1 cellular context compared by ENCODE assay signal in genomic region chr1:35268282-35269189, GRCh38.
TF ChIP-seq lines count a peak whose summit lies in the region.

Gene ZMYM4, plus strand, starts transcription at chr1:35268709. Its CDS starts 338 bp downstream, at chr1:35269047.

TF ChIP-seq in K562, 482 proteins besides CTCF, POLR2A, EP300 and RAD21 (continued from another document and continues in another):
- TF ChIP-seq, protein P1, sequence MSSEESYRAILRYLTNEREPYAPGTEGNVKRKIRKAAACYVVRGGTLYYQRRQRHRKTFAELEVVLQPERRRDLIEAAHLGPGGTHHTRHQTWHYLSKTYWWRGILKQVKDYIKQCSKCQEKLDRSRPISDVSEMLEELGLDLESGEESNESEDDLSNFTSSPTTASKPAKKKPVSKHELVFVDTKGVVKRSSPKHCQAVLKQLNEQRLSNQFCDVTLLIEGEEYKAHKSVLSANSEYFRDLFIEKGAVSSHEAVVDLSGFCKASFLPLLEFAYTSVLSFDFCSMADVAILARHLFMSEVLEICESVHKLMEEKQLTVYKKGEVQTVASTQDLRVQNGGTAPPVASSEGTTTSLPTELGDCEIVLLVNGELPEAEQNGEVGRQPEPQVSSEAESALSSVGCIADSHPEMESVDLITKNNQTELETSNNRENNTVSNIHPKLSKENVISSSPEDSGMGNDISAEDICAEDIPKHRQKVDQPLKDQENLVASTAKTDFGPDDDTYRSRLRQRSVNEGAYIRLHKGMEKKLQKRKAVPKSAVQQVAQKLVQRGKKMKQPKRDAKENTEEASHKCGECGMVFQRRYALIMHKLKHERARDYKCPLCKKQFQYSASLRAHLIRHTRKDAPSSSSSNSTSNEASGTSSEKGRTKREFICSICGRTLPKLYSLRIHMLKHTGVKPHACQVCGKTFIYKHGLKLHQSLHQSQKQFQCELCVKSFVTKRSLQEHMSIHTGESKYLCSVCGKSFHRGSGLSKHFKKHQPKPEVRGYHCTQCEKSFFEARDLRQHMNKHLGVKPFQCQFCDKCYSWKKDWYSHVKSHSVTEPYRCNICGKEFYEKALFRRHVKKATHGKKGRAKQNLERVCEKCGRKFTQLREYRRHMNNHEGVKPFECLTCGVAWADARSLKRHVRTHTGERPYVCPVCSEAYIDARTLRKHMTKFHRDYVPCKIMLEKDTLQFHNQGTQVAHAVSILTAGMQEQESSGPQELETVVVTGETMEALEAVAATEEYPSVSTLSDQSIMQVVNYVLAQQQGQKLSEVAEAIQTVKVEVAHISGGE (CRISPR knock-in tag; IDR thresholded peaks at IDR 0.05), result peak in 1 of 3 experiments; percentile 53; a peak in 1 of 6 replicates
- TF ChIP-seq ARHGAP35 (IDR thresholded peaks at IDR 0.05; ENCODE audit: partially characterized antibody) (no peak), SMAD3 (CRISPR knock-in tag; conservative IDR thresholded peaks at IDR 0.05) (no peak), SIN3A (IDR thresholded peaks at IDR 0.05; ENCODE audit: borderline replicate concordance in 2 of 2, control insufficient read depth in 1 of 2, low read depth in 2 of 2, low read length in 2 of 2) (peak; percentile 68 to 81; a peak in 2 of 4 replicates), POLR2AphosphoS5 (IDR thresholded peaks at IDR 0.05; ENCODE audit: control insufficient read depth, insufficient read depth, low read depth, low read length) (peak; percentile 66; the same call in 1 of the 2 replicates), ZNF146 (CRISPR knock-in tag; IDR thresholded peaks at IDR 0.05; ENCODE audit: unreplicated experiment) (peak; percentile 8), HDGF (IDR thresholded peaks at IDR 0.05) (peak; percentile 63), E2F6 (IDR thresholded peaks at IDR 0.05; ENCODE audit: borderline replicate concordance in 1 of 2, extremely low read depth in 1 of 2, insufficient read depth in 1 of 2, insufficient read length in 1 of 2, low read depth in 1 of 2, low read length in 1 of 2, poor library complexity in 1 of 2, severe bottlenecking in 1 of 2) (peak; percentile 65 to 86), HES1 (IDR thresholded peaks at IDR 0.05; ENCODE audit: low read depth) (no peak), CREB3 (tag; conservative IDR thresholded peaks at IDR 0.05; ENCODE audit: low read depth) (0 out of 2 replicates have a peak, but pooled peaks have one; percentile 32), TBL1XR1 (IDR thresholded peaks at IDR 0.05; ENCODE audit: low read length in 2 of 2) (0 out of 4 replicates have a peak, but pooled peaks have one; percentile 7 to 53), PHF21A (IDR thresholded peaks at IDR 0.05; ENCODE audit: borderline replicate concordance, low read depth) (no peak), RUNX1 (IDR thresholded peaks at IDR 0.05; ENCODE audit: low read depth) (0 out of 2 replicates have a peak, but pooled peaks have one; percentile 50), ZNF232 (CRISPR knock-in tag; IDR thresholded peaks at IDR 0.05) (no peak), MGA (IDR thresholded peaks at IDR 0.05) (peak; percentile 84), EWSR1 (IDR thresholded peaks at IDR 0.05; ENCODE audit: borderline replicate concordance, low read depth, partially characterized antibody) (no peak), SMARCE1 (IDR thresholded peaks at IDR 0.05) (0 out of 2 replicates have a peak, but pooled peaks have one; percentile 12), PURB (CRISPR knock-in tag; IDR thresholded peaks at IDR 0.05; ENCODE audit: low read depth) (no peak), ATF7 (IDR thresholded peaks at IDR 0.05) (peak; percentile 53; the same call in 1 of the 2 replicates), MAFK (IDR thresholded peaks at IDR 0.05; ENCODE audit: low read length) (0 out of 2 replicates have a peak, but pooled peaks have one; percentile 36), ZNF655 (CRISPR knock-in tag; IDR thresholded peaks at IDR 0.05) (peak; percentile 71; the same call in 1 of the 2 replicates), CBX2 (IDR thresholded peaks at IDR 0.05; ENCODE audit: insufficient read depth, low read length, poor library complexity, severe bottlenecking) (no peak), PCBP2 (IDR thresholded peaks at IDR 0.05; ENCODE audit: low read depth, low read length, poor library complexity, severe bottlenecking) (peak; percentile 24), SMAD4 (CRISPR knock-in tag; conservative IDR thresholded peaks at IDR 0.05) (peak; percentile 46)
- TF ChIP-seq, protein P2, sequence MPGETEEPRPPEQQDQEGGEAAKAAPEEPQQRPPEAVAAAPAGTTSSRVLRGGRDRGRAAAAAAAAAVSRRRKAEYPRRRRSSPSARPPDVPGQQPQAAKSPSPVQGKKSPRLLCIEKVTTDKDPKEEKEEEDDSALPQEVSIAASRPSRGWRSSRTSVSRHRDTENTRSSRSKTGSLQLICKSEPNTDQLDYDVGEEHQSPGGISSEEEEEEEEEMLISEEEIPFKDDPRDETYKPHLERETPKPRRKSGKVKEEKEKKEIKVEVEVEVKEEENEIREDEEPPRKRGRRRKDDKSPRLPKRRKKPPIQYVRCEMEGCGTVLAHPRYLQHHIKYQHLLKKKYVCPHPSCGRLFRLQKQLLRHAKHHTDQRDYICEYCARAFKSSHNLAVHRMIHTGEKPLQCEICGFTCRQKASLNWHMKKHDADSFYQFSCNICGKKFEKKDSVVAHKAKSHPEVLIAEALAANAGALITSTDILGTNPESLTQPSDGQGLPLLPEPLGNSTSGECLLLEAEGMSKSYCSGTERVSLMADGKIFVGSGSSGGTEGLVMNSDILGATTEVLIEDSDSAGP (CRISPR knock-in tag; IDR thresholded peaks at IDR 0.05), result peak; percentile 100
- TF ChIP-seq, protein P3, sequence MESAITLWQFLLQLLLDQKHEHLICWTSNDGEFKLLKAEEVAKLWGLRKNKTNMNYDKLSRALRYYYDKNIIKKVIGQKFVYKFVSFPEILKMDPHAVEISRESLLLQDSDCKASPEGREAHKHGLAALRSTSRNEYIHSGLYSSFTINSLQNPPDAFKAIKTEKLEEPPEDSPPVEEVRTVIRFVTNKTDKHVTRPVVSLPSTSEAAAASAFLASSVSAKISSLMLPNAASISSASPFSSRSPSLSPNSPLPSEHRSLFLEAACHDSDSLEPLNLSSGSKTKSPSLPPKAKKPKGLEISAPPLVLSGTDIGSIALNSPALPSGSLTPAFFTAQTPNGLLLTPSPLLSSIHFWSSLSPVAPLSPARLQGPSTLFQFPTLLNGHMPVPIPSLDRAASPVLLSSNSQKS (CRISPR knock-in tag; IDR thresholded peaks at IDR 0.05), result no peak
